In genomic region chr17:76426853-76427252, GRCh38 we compare ENCODE assay signal across 1 cellular context.
TF ChIP-seq lines count a peak whose summit lies in the region.

No MANE protein-coding gene starts in this region.

TF ChIP-seq in GM23338, 12 proteins besides CTCF, POLR2A, EP300 and RAD21 (continued from another document):
- TF ChIP-seq, protein P1, sequence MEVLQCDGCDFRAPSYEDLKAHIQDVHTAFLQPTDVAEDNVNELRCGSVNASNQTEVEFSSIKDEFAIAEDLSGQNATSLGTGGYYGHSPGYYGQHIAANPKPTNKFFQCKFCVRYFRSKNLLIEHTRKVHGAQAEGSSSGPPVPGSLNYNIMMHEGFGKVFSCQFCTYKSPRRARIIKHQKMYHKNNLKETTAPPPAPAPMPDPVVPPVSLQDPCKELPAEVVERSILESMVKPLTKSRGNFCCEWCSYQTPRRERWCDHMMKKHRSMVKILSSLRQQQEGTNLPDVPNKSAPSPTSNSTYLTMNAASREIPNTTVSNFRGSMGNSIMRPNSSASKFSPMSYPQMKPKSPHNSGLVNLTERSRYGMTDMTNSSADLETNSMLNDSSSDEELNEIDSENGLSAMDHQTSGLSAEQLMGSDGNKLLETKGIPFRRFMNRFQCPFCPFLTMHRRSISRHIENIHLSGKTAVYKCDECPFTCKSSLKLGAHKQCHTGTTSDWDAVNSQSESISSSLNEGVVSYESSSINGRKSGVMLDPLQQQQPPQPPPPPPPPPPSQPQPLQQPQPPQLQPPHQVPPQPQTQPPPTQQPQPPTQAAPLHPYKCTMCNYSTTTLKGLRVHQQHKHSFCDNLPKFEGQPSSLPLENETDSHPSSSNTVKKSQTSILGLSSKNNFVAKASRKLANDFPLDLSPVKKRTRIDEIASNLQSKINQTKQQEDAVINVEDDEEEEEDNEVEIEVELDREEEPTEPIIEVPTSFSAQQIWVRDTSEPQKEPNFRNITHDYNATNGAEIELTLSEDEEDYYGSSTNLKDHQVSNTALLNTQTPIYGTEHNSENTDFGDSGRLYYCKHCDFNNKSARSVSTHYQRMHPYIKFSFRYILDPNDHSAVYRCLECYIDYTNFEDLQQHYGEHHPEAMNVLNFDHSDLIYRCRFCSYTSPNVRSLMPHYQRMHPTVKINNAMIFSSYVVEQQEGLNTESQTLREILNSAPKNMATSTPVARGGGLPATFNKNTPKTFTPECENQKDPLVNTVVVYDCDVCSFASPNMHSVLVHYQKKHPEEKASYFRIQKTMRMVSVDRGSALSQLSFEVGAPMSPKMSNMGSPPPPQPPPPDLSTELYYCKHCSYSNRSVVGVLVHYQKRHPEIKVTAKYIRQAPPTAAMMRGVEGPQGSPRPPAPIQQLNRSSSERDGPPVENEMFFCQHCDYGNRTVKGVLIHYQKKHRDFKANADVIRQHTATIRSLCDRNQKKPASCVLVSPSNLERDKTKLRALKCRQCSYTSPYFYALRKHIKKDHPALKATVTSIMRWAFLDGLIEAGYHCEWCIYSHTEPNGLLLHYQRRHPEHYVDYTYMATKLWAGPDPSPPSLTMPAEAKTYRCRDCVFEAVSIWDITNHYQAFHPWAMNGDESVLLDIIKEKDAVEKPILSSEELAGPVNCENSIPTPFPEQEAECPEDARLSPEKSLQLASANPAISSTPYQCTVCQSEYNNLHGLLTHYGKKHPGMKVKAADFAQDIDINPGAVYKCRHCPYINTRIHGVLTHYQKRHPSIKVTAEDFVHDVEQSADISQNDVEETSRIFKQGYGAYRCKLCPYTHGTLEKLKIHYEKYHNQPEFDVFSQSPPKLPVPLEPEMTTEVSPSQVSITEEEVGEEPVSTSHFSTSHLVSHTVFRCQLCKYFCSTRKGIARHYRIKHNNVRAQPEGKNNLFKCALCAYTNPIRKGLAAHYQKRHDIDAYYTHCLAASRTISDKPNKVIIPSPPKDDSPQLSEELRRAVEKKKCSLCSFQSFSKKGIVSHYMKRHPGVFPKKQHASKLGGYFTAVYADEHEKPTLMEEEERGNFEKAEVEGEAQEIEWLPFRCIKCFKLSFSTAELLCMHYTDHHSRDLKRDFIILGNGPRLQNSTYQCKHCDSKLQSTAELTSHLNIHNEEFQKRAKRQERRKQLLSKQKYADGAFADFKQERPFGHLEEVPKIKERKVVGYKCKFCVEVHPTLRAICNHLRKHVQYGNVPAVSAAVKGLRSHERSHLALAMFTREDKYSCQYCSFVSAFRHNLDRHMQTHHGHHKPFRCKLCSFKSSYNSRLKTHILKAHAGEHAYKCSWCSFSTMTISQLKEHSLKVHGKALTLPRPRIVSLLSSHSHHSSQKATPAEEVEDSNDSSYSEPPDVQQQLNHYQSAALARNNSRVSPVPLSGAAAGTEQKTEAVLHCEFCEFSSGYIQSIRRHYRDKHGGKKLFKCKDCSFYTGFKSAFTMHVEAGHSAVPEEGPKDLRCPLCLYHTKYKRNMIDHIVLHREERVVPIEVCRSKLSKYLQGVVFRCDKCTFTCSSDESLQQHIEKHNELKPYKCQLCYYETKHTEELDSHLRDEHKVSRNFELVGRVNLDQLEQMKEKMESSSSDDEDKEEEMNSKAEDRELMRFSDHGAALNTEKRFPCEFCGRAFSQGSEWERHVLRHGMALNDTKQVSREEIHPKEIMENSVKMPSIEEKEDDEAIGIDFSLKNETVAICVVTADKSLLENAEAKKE (CRISPR knock-in tag; IDR thresholded peaks at IDR 0.05): no peak
- TF ChIP-seq EZH2 (IDR thresholded peaks at IDR 0.05; ENCODE audit: low read depth, unreplicated experiment): no peak
- no peak for TF ChIP-seq NANOG (IDR thresholded peaks at IDR 0.05; ENCODE audit: borderline replicate concordance)
- TF ChIP-seq POLR2AphosphoS5 (IDR thresholded peaks at IDR 0.05; ENCODE audit: low read depth): no peak
